28 cellular contexts compared by ENCODE assay signal in the genomic region with DNA sequence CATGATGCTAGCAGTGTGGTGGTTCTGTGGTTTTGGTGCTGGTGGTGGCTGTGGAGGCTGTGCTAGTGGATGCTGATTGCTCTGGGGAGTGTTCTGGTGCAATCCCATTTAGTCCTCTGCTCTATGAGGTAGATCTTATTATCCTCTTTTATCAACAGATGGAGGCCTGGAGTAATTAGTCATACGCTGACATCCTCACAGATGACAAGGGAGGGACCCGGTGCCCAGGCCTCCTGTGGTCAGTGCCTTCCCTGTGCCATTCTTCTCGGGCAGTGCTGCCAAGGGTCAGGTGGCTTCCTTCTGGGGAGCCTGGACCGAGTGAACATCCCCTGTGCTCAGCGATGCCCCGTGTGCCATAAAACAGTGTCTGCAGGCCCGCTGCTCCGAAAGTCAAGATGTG.
DNase-seq lines count a peak whose midpoint lies in the region; ATAC-seq and TF ChIP-seq lines count a peak whose summit lies in the region.
"Had no signal": no experiment of that assay in that cellular context is flagged by ENCODE, and none has a peak within 500 bp of the region (broad histone marks: within the 10 kb centered on the region; RNA-seq: fewer than 3 reads in every experiment).

No MANE protein-coding gene starts in this region.

- H3K27me3 Mint-ChIP-seq in activated T-cell treated with anti-CD3 and anti-CD28 coated beads, Interleukin-2, amount 50 U/mL, for 72 hours (ENCODE audit: low read depth) = no peaks in the 10 kb centered on the region

- in situ Hi-C loops in astrocyte of the cerebellum (cut with HindIII; ENCODE audit: low sequenced_read_pairs) = no loop called here

- H3K9me3 Mint-ChIP-seq in activated T-cell treated with anti-CD3 and anti-CD28 coated beads, Interleukin-2, amount 50 U/mL, for 72 hours = peaks cover 3 to 8% of the 10 kb centered on the region in 2 donors

- no peak overlapping the region for H3K27ac Mint-ChIP-seq in activated T-cell treated with anti-CD3 and anti-CD28 coated beads, Interleukin-2, amount 50 U/mL, for 72 hours
- H3K27ac Mint-ChIP-seq: nephron progenitor cell had no signal

- H3K4me3 ChIP-seq in astrocyte of the cerebellum (ENCODE audit: low read depth, low read length) = no peak overlapping the region
- H3K4me3 ChIP-seq: BLaER1 treated with 17β-estradiol and CSF1 and Interleukin-3, amounts not matched to agents 10 nM and 100 nM; body of pancreas; coronary artery; heart left ventricle; lung; ovary; PC-9; skin epidermis had no signal

- ATAC-seq in GM19397 (IDR thresholded peaks at IDR 0.05; ENCODE audit: unreplicated experiment) = no peak
- ATAC-seq in activated T-cell treated with anti-CD3 and anti-CD28 coated beads, Interleukin-2, amount 50 U/mL, for 72 hours (replicated peaks in 1 of 2) = no peak
- ATAC-seq: body of pancreas, heart left ventricle had no signal

- TF ChIP-seq CTCF in astrocyte of the cerebellum (IDR thresholded peaks at IDR 0.05; ENCODE audit: low read depth, low read length, missing control alignments) = peak; percentile 20

- H3K4me3 Mint-ChIP-seq in activated T-cell treated with anti-CD3 and anti-CD28 coated beads, Interleukin-2, amount 50 U/mL, for 72 hours = no peak overlapping the region
- H3K4me3 Mint-ChIP-seq: nephron progenitor cell had no signal

- H3K36me3 Mint-ChIP-seq in activated T-cell treated with anti-CD3 and anti-CD28 coated beads, Interleukin-2, amount 50 U/mL, for 72 hours (ENCODE audit: insufficient read depth in 2 of 2) = no peaks in the 10 kb centered on the region

- DNase-seq in EH (ENCODE audit: low read depth) = peak; percentile 57
- DNase-seq in NCI-H524 treated with DMSO at 0.1 percent for 48 hours (lab: John Stamatoyannopoulos, UW) = peak; percentile 48
- no peak for DNase-seq in astrocyte of the cerebellum (ENCODE audit: low read depth)
- peak; percentile 29 for DNase-seq in iris pigment epithelial cell (ENCODE audit: low read depth)
- no peak for DNase-seq in 8988T
- no peak for DNase-seq in activated T-cell treated with anti-CD3 and anti-CD28 coated beads, Interleukin-2, amount 50 U/mL, for 72 hours
- DNase-seq in middle frontal gyrus (ENCODE audit: extremely low spot score, low spot score) = no peak
- DNase-seq: activated gamma-delta T cell; body of pancreas; COR-L47; effector memory CD4-positive, alpha-beta T cell; GF-D8; heart left ventricle; kidney glomerular epithelial cell; NCI-H446 treated with DMSO at 0.1 percent for 48 hours; nephron progenitor cell; NK-92 treated with Interleukin-12 subunit alpha and Interleukin-12 subunit beta, amount 100 ng/mL, for 24 hours; ovary; PC-9; SIG-M5; stimulated activated CD4-positive, alpha-beta T cell treated with anti-CD3 and anti-CD28 coated beads, Interleukin-1b, Interleukin-23, amount 100 ng/mL, for 48 hours; T-helper 1 cell; trophoblast cell had no signal

- H3K4me1 Mint-ChIP-seq in activated T-cell treated with anti-CD3 and anti-CD28 coated beads, Interleukin-2, amount 50 U/mL, for 72 hours (ENCODE audit: low read depth) = no peaks in the 10 kb centered on the region

Comparison
In these comparisons a context has a peak if more than half of its experiments do, and no peak if none do; other contexts are left out.
1. DNase-seq: peak in EH (single experiment), NCI-H524 treated with DMSO at 0.1 percent for 48 hours (single experiment) and iris pigment epithelial cell (single experiment); none in astrocyte of the cerebellum (single experiment), 8988T (single experiment), activated T-cell treated with anti-CD3 and anti-CD28 coated beads, Interleukin-2, amount 50 U/mL, for 72 hours (0 of 2) and middle frontal gyrus (single experiment).